17 cellular contexts compared by ENCODE assay signal in the genomic region with DNA sequence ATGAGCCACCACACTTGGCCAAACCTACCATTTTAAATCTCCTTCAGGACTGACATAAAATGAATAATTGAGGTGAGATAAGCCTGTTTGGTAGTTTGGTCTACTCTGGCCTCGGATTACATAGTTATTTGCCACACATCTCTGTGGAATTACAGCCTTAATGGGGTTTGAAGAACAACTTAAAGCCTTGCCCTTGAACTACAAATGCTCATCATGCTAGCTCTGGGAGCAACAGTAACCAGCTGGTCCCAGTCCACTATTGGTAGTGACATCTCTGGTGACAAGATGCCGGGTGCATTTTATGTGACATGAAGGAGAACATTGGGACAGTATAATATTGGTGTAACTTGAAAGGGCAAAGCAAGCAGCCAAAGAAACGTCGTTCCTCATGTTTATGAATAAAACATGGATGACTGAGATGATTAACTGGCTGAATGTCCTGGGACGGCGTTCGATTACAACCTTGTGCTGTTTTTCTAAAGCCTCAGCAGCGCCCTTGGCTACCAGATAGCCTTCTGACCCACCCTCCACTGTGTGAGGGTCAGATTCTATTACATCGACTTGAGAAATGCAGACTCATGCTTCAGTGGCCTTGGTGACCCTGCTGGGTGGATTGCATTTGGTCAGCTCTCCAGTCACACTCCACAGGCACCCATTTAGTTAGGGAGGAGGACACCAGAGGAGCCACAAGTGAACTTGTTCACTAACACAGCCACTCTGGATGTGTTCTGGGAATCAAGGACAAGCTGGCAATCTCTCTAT. TPM values are rescaled to one million over a fixed set of nuclear protein-coding genes. Genes with fewer than 3 reads are reported as not detected.
A peak's percentile ranks its signal among the peaks of the same experiment; 100 is the strongest.
DNase-seq lines count a peak whose midpoint lies in the region; ATAC-seq and TF ChIP-seq lines count a peak whose summit lies in the region.
"Had no signal": no experiment of that assay in that cellular context is flagged by ENCODE, and none has a peak within 500 bp of the region (broad histone marks: within the 10 kb centered on the region; RNA-seq: fewer than 3 reads in every experiment).

No MANE protein-coding gene starts in this region.

- H4K91ac ChIP-seq in mesenchymal stem cell (ENCODE audit: low read length): no peak overlapping the region

- H3K4me3 ChIP-seq in right atrium auricular region (no peak overlapping the region), mesenchymal stem cell (ENCODE audit: insufficient read depth in 1 of 2, low read depth in 1 of 2, low read length in 2 of 2) (no peak overlapping the region), smooth muscle cell (no peak overlapping the region)
- H3K4me3 ChIP-seq: left lung, SJSA1 had no signal

- no peak overlapping the region for H3K14ac ChIP-seq in mesenchymal stem cell (ENCODE audit: low read length in 2 of 2)

- H4K8ac ChIP-seq in mesenchymal stem cell (ENCODE audit: low read length): peak overlapping the region; percentile 4

- no peaks in the 10 kb centered on the region for H4K20me1 ChIP-seq in smooth muscle cell (ENCODE audit: low read depth)

- H3K18ac ChIP-seq in mesenchymal stem cell (ENCODE audit: low read depth in 1 of 2, low read length in 2 of 2): peak overlapping the region in 1 of 2 experiments; percentile 50

- H2AFZ ChIP-seq in mesenchymal stem cell (ENCODE audit: low read depth, low read length) (no peak overlapping the region), smooth muscle cell (ENCODE audit: low read depth) (no peak overlapping the region)

- intact Hi-C loops in Right ventricle myocardium superior (cut with DNase I): no loop called here

- no peak for TF ChIP-seq CTCF in right atrium auricular region (IDR thresholded peaks at IDR 0.05)
- no peak for TF ChIP-seq CTCF in chondrocyte (IDR thresholded peaks at IDR 0.05)
- TF ChIP-seq CTCF in smooth muscle cell (IDR thresholded peaks at IDR 0.05; ENCODE audit: borderline replicate concordance, insufficient read depth, poor library complexity, severe bottlenecking): no peak

- peak overlapping the region; percentile 24 for H2AK5ac ChIP-seq in mesenchymal stem cell (ENCODE audit: low read length, severe bottlenecking)

- no peak overlapping the region for H3K23ac ChIP-seq in mesenchymal stem cell (ENCODE audit: low read length in 2 of 2)

- H3K79me1 ChIP-seq in mesenchymal stem cell (replicated peaks; ENCODE audit: low read length, poor library complexity, severe bottlenecking): no peaks in the 10 kb centered on the region

- ATAC-seq in Right ventricle myocardium superior (ENCODE audit: poor library complexity): no peak
- ATAC-seq in HG03457 (IDR thresholded peaks at IDR 0.05; ENCODE audit: unreplicated experiment): no peak
- no peak for ATAC-seq in GM18502 (IDR thresholded peaks at IDR 0.05; ENCODE audit: poor library complexity, unreplicated experiment)
- ATAC-seq: left lung had no signal

- H3K4me1 ChIP-seq in right atrium auricular region (peaks cover 0 to 8% of the 10 kb centered on the region in 2 donors), mesenchymal stem cell (ENCODE audit: control insufficient read depth, insufficient read depth, low read depth, low read length) (peaks cover 15% of the 10 kb centered on the region), smooth muscle cell (ENCODE audit: low read depth) (peaks cover 10% of the 10 kb centered on the region)
- H3K4me1 ChIP-seq: left lung had no signal

- DNase-seq in right atrium auricular region (ENCODE audit: low spot score) (peak; percentile 55), Right ventricle myocardium superior (no peak), chondrocyte (ENCODE audit: low spot score) (no peak), mesenchymal stem cell (peak; percentile 29), stromal cell of bone marrow (ENCODE audit: low read depth) (peak; percentile 74), smooth muscle cell (lab: John Stamatoyannopoulos, UW; ENCODE audit: unreplicated experiment) (no peak)
- DNase-seq: activated CD4-positive, alpha-beta memory T cell treated with anti-CD3 and anti-CD28 coated beads for 36 hours; activated effector memory CD4-positive, alpha-beta T cell treated with Interleukin-2 at 50 U/mL for 16 hours; left lung; NK-92 treated with Interleukin-12 subunit alpha and Interleukin-12 subunit beta, amount 100 ng/mL, for 24 hours; T1000 had no signal

- H2BK12ac ChIP-seq in mesenchymal stem cell (ENCODE audit: low read length in 2 of 2): peak overlapping the region in 1 of 2 experiments; percentile 4

- no peak overlapping the region for H3K27ac ChIP-seq in right atrium auricular region
- peak overlapping the region; percentile 16 for H3K27ac ChIP-seq in mesenchymal stem cell (ENCODE audit: low read length, poor library complexity, severe bottlenecking)
- H3K27ac ChIP-seq in smooth muscle cell (ENCODE audit: low read depth): no peak overlapping the region
- H3K27ac ChIP-seq: left lung had no signal

- H3K27me3 Mint-ChIP-seq in chondrocyte (ENCODE audit: low read depth): no peaks in the 10 kb centered on the region
- H3K27me3 Mint-ChIP-seq: brain had no signal

- H2BK120ac ChIP-seq in mesenchymal stem cell (ENCODE audit: low read depth, low read length): no peak overlapping the region

- H3F3A ChIP-seq in smooth muscle cell (ENCODE audit: low read depth): no peaks in the 10 kb centered on the region

- peak overlapping the region; percentile 81 for H3K27ac Mint-ChIP-seq in chondrocyte (ENCODE audit: unreplicated experiment)
- H3K27ac Mint-ChIP-seq: activated CD4-positive, alpha-beta memory T cell treated with anti-CD3 and anti-CD28 coated beads for 36 hours had no signal

- H2BK5ac ChIP-seq in mesenchymal stem cell (ENCODE audit: low read depth, low read length, poor library complexity, severe bottlenecking): no peak overlapping the region

- 79% methylated on average over 9 of the region's 9 CpGs for WGBS in mesenchymal stem cell
- WGBS in smooth muscle cell (ENCODE audit: low lambda C conversion rate): 90% methylated on average over 9 of the region's 9 CpGs

- no peak overlapping the region for H3K4me2 ChIP-seq in mesenchymal stem cell (ENCODE audit: low read length, poor library complexity, severe bottlenecking)
- H3K4me2 ChIP-seq in smooth muscle cell: no peak overlapping the region

- no peaks in the 10 kb centered on the region for H3K79me2 ChIP-seq in smooth muscle cell (ENCODE audit: low read depth)

- H3K9me3 ChIP-seq in right atrium auricular region (no peaks in the 10 kb centered on the region), mesenchymal stem cell (ENCODE audit: control insufficient read depth, low read length) (no peaks in the 10 kb centered on the region), smooth muscle cell (replicated peaks; ENCODE audit: low read depth) (no peaks in the 10 kb centered on the region)
- H3K9me3 ChIP-seq: left lung, SJSA1 had no signal

- H3K27me3 ChIP-seq in right atrium auricular region: no peaks in the 10 kb centered on the region
- no peaks in the 10 kb centered on the region for H3K27me3 ChIP-seq in mesenchymal stem cell (ENCODE audit: control insufficient read depth in 1 of 2, insufficient read depth in 1 of 2, low read length in 2 of 2)
- no peaks in the 10 kb centered on the region for H3K27me3 ChIP-seq in smooth muscle cell (ENCODE audit: low read depth)
- H3K27me3 ChIP-seq: left lung, SJSA1 had no signal

- no peak overlapping the region for H3K4ac ChIP-seq in mesenchymal stem cell (ENCODE audit: low read depth in 1 of 2, low read length in 2 of 2)

- H3K4me3 Mint-ChIP-seq in chondrocyte (ENCODE audit: unreplicated experiment): no peak overlapping the region
- H3K4me3 Mint-ChIP-seq: activated CD4-positive, alpha-beta memory T cell treated with anti-CD3 and anti-CD28 coated beads for 36 hours had no signal

- no peaks in the 10 kb centered on the region for H3K9me3 Mint-ChIP-seq in chondrocyte (ENCODE audit: low read depth)
- H3K9me3 Mint-ChIP-seq: activated CD4-positive, alpha-beta memory T cell treated with anti-CD3 and anti-CD28 coated beads for 36 hours had no signal

- H3K36me3 ChIP-seq in right atrium auricular region (no peaks in the 10 kb centered on the region), mesenchymal stem cell (ENCODE audit: control insufficient read depth in 1 of 2, insufficient read depth in 2 of 2, low read depth in 1 of 2, low read length in 2 of 2) (no peaks in the 10 kb centered on the region), smooth muscle cell (ENCODE audit: low read depth) (no peaks in the 10 kb centered on the region)
- H3K36me3 ChIP-seq: left lung, SJSA1 had no signal

- H2BK15ac ChIP-seq in mesenchymal stem cell (ENCODE audit: low read depth, poor library complexity, severe bottlenecking): no peak overlapping the region

- no peaks in the 10 kb centered on the region for H3K36me3 Mint-ChIP-seq in chondrocyte (ENCODE audit: low read depth)
- H3K36me3 Mint-ChIP-seq: activated CD4-positive, alpha-beta memory T cell treated with anti-CD3 and anti-CD28 coated beads for 36 hours; brain had no signal

- peaks cover 39% of the 10 kb centered on the region for H3K4me1 Mint-ChIP-seq in chondrocyte (ENCODE audit: low read depth)

- H3K9ac ChIP-seq in mesenchymal stem cell (ENCODE audit: low read length): peak overlapping the region; percentile 1
- no peak overlapping the region for H3K9ac ChIP-seq in smooth muscle cell (ENCODE audit: low read depth)

RNA-seq across cellular contexts. Expression of a gene that starts 41.5 kb away (rescaled TPM):
- total RNA-seq in right atrium auricular region (1 to 10 TPM in 1 of 2 donors, not detected in 1; 1.4 TPM), Right ventricle myocardium superior (0.48 TPM), chondrocyte (0.15 to 0.20 TPM in 2 of 3 replicates, not detected in the other), smooth muscle cell (0.54 and 4.0 TPM in 2 replicates)
- 0.25 TPM for polyA plus RNA-seq in mesenchymal stem cell (2013, experiment 1 of 2)
- 0.07 TPM for polyA plus RNA-seq in mesenchymal stem cell (2013, experiment 2 of 2)
- 0.15 TPM in 1 of 2 replicates, not detected in the other for polyA plus RNA-seq in smooth muscle cell
- total RNA-seq: activated CD4-positive, alpha-beta memory T cell treated with anti-CD3 and anti-CD28 coated beads for 36 hours; left lung; SJSA1 had no signal

RNA-seq across cellular contexts. Expression of a gene that starts 46.9 kb away (rescaled TPM):
- total RNA-seq in right atrium auricular region (10 to 100 TPM in 1 of 2 donors, 1 to 10 TPM in 1; 3.1 to 32.4 TPM), Right ventricle myocardium superior (40.5 TPM), chondrocyte (not detected in 3 replicates), smooth muscle cell (not detected in 2 replicates)
- polyA plus RNA-seq in mesenchymal stem cell (2013, experiment 1 of 2): not detected
- polyA plus RNA-seq in mesenchymal stem cell (2013, experiment 2 of 2): not detected
- not detected in 2 replicates for polyA plus RNA-seq in smooth muscle cell
- total RNA-seq: A673; activated CD4-positive, alpha-beta memory T cell treated with anti-CD3 and anti-CD28 coated beads for 36 hours; left lung; SJSA1; temporal lobe had no signal

Comparison
In these comparisons a context has a peak if more than half of its experiments do, and no peak if none do; other contexts are left out.
1. DNase-seq: peak in right atrium auricular region (single experiment), mesenchymal stem cell (single experiment) and stromal cell of bone marrow (single experiment); none in Right ventricle myocardium superior (single experiment), chondrocyte (single experiment) and smooth muscle cell (single experiment).